Comparison of ENCODE assay signal across 1 cellular context in genomic region chr6:13406051-13406477, GRCh38.
A peak's percentile ranks its signal among the peaks of the same experiment; 100 is the strongest.
TF ChIP-seq lines count a peak whose summit lies in the region.

No MANE protein-coding gene starts in this region.

TF ChIP-seq in HepG2, 621 proteins besides CTCF, POLR2A, EP300 and RAD21 (continued from another document):
- TF ChIP-seq ZNF646 (CRISPR knock-in tag; IDR thresholded peaks at IDR 0.05) (no peak), FOXK1 (CRISPR knock-in tag; IDR thresholded peaks at IDR 0.05; ENCODE audit: borderline replicate concordance, low read depth) (peak; percentile 22; the same call in 1 of the 2 replicates), ZNF660 (CRISPR knock-in tag; IDR thresholded peaks at IDR 0.05; ENCODE audit: borderline replicate concordance, low read depth) (no peak), SRSF9 (IDR thresholded peaks at IDR 0.05; ENCODE audit: borderline replicate concordance, insufficient read depth, low read depth, low read length, poor library complexity, severe bottlenecking) (no peak), NR3C1 (CRISPR knock-in tag; IDR thresholded peaks at IDR 0.05) (no peak), ZNF12 (CRISPR knock-in tag; IDR thresholded peaks at IDR 0.05) (0 out of 2 replicates have a peak, but pooled peaks have one; percentile 11), HOXA7 (CRISPR knock-in tag; IDR thresholded peaks at IDR 0.05) (no peak), ZNF746 (CRISPR knock-in tag; IDR thresholded peaks at IDR 0.05) (0 out of 2 replicates have a peak, but pooled peaks have one; percentile 28), MED1 (CRISPR knock-in tag; IDR thresholded peaks at IDR 0.05) (0 out of 2 replicates have a peak, but pooled peaks have one; percentile 25), ISL2 (CRISPR knock-in tag; IDR thresholded peaks at IDR 0.05) (peak; percentile 21; the same call in 1 of the 2 replicates), ZNF142 (CRISPR knock-in tag; IDR thresholded peaks at IDR 0.05) (no peak), NR2F6 (IDR thresholded peaks at IDR 0.05) (0 out of 2 replicates have a peak, but pooled peaks have one; percentile 13), NR2F6 (CRISPR knock-in tag; IDR thresholded peaks at IDR 0.05) (no peak), ATM (IDR thresholded peaks at IDR 0.05; ENCODE audit: borderline replicate concordance) (no peak), ZNF558 (CRISPR knock-in tag; IDR thresholded peaks at IDR 0.05; ENCODE audit: borderline replicate concordance) (0 out of 2 replicates have a peak, but pooled peaks have one; percentile 6), NFYC (CRISPR knock-in tag; IDR thresholded peaks at IDR 0.05) (no peak), SOX6 (IDR thresholded peaks at IDR 0.05) (no peak), SOX6 (CRISPR knock-in tag; IDR thresholded peaks at IDR 0.05) (peak; percentile 76), MTA3 (CRISPR knock-in tag; IDR thresholded peaks at IDR 0.05) (no peak), FOXJ3 (CRISPR knock-in tag; IDR thresholded peaks at IDR 0.05; ENCODE audit: borderline replicate concordance) (peak; percentile 50; the same call in 1 of the 2 replicates), SOX13 (IDR thresholded peaks at IDR 0.05) (no peak), SOX13 (CRISPR knock-in tag; conservative IDR thresholded peaks at IDR 0.05 in 1 of 2, IDR thresholded peaks at IDR 0.05 in 1 of 2) (peak in 1 of 2 experiments; percentile 67; a peak in 2 of 4 replicates), FOXP1 (IDR thresholded peaks at IDR 0.05) (peak; percentile 31; the same call in 1 of the 2 replicates), FOXP1 (CRISPR knock-in tag; IDR thresholded peaks at IDR 0.05) (peak; percentile 76), HOMEZ (CRISPR knock-in tag; IDR thresholded peaks at IDR 0.05; ENCODE audit: low read depth) (no peak), CBX5 (CRISPR knock-in tag; IDR thresholded peaks at IDR 0.05; ENCODE audit: borderline replicate concordance) (no peak), FOXA1 (IDR thresholded peaks at IDR 0.05) (no peak), FOXA1 (CRISPR knock-in tag; IDR thresholded peaks at IDR 0.05) (peak; percentile 44; the same call in 1 of the 2 replicates), ZNF232 (CRISPR knock-in tag; IDR thresholded peaks at IDR 0.05; ENCODE audit: borderline replicate concordance) (no peak), FOXA3 (CRISPR knock-in tag; IDR thresholded peaks at IDR 0.05) (peak; percentile 74)
- TF ChIP-seq, protein P1, sequence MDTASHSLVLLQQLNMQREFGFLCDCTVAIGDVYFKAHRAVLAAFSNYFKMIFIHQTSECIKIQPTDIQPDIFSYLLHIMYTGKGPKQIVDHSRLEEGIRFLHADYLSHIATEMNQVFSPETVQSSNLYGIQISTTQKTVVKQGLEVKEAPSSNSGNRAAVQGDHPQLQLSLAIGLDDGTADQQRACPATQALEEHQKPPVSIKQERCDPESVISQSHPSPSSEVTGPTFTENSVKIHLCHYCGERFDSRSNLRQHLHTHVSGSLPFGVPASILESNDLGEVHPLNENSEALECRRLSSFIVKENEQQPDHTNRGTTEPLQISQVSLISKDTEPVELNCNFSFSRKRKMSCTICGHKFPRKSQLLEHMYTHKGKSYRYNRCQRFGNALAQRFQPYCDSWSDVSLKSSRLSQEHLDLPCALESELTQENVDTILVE (CRISPR knock-in tag; IDR thresholded peaks at IDR 0.05), result peak; percentile 22; the same call in 1 of the 2 replicates
- TF ChIP-seq, protein P2, sequence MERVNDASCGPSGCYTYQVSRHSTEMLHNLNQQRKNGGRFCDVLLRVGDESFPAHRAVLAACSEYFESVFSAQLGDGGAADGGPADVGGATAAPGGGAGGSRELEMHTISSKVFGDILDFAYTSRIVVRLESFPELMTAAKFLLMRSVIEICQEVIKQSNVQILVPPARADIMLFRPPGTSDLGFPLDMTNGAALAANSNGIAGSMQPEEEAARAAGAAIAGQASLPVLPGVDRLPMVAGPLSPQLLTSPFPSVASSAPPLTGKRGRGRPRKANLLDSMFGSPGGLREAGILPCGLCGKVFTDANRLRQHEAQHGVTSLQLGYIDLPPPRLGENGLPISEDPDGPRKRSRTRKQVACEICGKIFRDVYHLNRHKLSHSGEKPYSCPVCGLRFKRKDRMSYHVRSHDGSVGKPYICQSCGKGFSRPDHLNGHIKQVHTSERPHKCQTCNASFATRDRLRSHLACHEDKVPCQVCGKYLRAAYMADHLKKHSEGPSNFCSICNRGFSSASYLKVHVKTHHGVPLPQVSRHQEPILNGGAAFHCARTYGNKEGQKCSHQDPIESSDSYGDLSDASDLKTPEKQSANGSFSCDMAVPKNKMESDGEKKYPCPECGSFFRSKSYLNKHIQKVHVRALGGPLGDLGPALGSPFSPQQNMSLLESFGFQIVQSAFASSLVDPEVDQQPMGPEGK (CRISPR knock-in tag; IDR thresholded peaks at IDR 0.05), result peak; percentile 53; the same call in 1 of the 2 replicates
